In genomic region chr13:106212436-106213010, GRCh38 we compare ENCODE assay signal across 26 cellular contexts.
A peak's percentile ranks its signal among the peaks of the same experiment; 100 is the strongest.
DNase-seq lines count a peak whose midpoint lies in the region; ATAC-seq and TF ChIP-seq lines count a peak whose summit lies in the region.
"Had no signal": no experiment of that assay in that cellular context is flagged by ENCODE, and none has a peak within 500 bp of the region (broad histone marks: within the 10 kb centered on the region; RNA-seq: fewer than 3 reads in every experiment).

No MANE protein-coding gene starts in this region.

- peak; percentile 37 for DNase-seq in AG09309 (ENCODE audit: low read depth)
- peak; percentile 73 for DNase-seq in GM04503 (ENCODE audit: low read depth)
- DNase-seq in NCI-H460 (ENCODE audit: extremely low read depth, low read depth) = peak; percentile 6
- DNase-seq in myocyte (ENCODE audit: low read depth) = peak; percentile 54
- DNase-seq in activated CD4-positive, alpha-beta T cell treated with anti-CD3 and anti-CD28 coated beads, Interleukin-2, amount 50 U/mL, for 1 hour = no peak
- no peak for DNase-seq in NCI-H69 (lab: John Stamatoyannopoulos, UW)
- DNase-seq in NCI-H748 (lab: John Stamatoyannopoulos, UW; ENCODE audit: unreplicated experiment) = no peak
- DNase-seq: activated CD4-positive, alpha-beta T cell treated with anti-CD3 and anti-CD28 coated beads for 48 hours; activated naive CD4-positive, alpha-beta T cell treated with Interleukin-2 at 50 U/mL for 16 hours; activated T-cell treated with anti-CD3 and anti-CD28 coated beads, Interleukin-2, amount 50 U/mL, for 48 hours; adrenal gland; body of pancreas; dermis blood vessel endothelial cell; esophagus squamous epithelium; HCEC 1CT; natural killer cell; NCI-H1092 treated with DMSO at 0.1 percent for 48 hours; NCI-H187; NCI-H524 treated with DMSO at 0.1 percent for 48 hours; pancreas; Right ventricle myocardium superior; stimulated activated CD4-positive, alpha-beta T cell treated with anti-CD3 and anti-CD28 coated beads, Interleukin-4, amount 100 ng/mL, for 1 hour; upper lobe of left lung had no signal

- TF ChIP-seq CTCF in AG09309 (IDR thresholded peaks at IDR 0.05; ENCODE audit: control insufficient read depth, insufficient read depth, low read depth, low read length, missing control alignments) = no peak

- no peak for ATAC-seq in HG03378 (IDR thresholded peaks at IDR 0.05; ENCODE audit: unreplicated experiment)
- ATAC-seq: A549, body of pancreas, natural killer cell, pancreas had no signal

- no peak overlapping the region for H3K4me3 ChIP-seq in AG09309 (ENCODE audit: control insufficient read depth, low read depth, low read length)
- H3K4me3 ChIP-seq: A549, adrenal gland, body of pancreas, esophagus squamous epithelium, pancreas, right atrium auricular region, upper lobe of left lung had no signal

Comparison
In these comparisons a context has a peak if more than half of its experiments do, and no peak if none do; other contexts are left out.
1. DNase-seq: peak in AG09309 (single experiment), GM04503 (single experiment), NCI-H460 (single experiment) and myocyte (single experiment); none in activated CD4-positive, alpha-beta T cell treated with anti-CD3 and anti-CD28 coated beads, Interleukin-2, amount 50 U/mL, for 1 hour (single experiment), NCI-H69 (single experiment) and NCI-H748 (single experiment).